1 cellular context compared by ENCODE assay signal in genomic region chr17:41678411-41678906, GRCh38.
TF ChIP-seq lines count a peak whose summit lies in the region.

No MANE protein-coding gene starts in this region.

TF ChIP-seq in K562, 482 proteins besides CTCF, POLR2A, EP300 and RAD21 (continued from another document and continues in another):
- TF ChIP-seq ZBTB5 (IDR thresholded peaks at IDR 0.05) (no peak), NUFIP1 (IDR thresholded peaks at IDR 0.05; ENCODE audit: partially characterized antibody) (peak; percentile 71), ETV5 (CRISPR knock-in tag; IDR thresholded peaks at IDR 0.05; ENCODE audit: low read depth) (no peak), E2F6 (IDR thresholded peaks at IDR 0.05; ENCODE audit: borderline replicate concordance in 1 of 2, extremely low read depth in 1 of 2, insufficient read depth in 1 of 2, insufficient read length in 1 of 2, low read depth in 1 of 2, low read length in 1 of 2, poor library complexity in 1 of 2, severe bottlenecking in 1 of 2) (no peak), CCNT2 (IDR thresholded peaks at IDR 0.05; ENCODE audit: borderline replicate concordance, extremely low read depth, insufficient read length, low read depth, low read length) (no peak), HBP1 (CRISPR knock-in tag; IDR thresholded peaks at IDR 0.05) (peak; percentile 100), ILF3 (IDR thresholded peaks at IDR 0.05; ENCODE audit: borderline replicate concordance) (peak; percentile 100), PHB2 (IDR thresholded peaks at IDR 0.05; ENCODE audit: low read depth) (no peak), SFPQ (IDR thresholded peaks at IDR 0.05; ENCODE audit: low read depth, low read length) (no peak), ZNF696 (CRISPR knock-in tag; conservative IDR thresholded peaks at IDR 0.05) (peak; percentile 97), THAP7 (CRISPR knock-in tag; IDR thresholded peaks at IDR 0.05) (peak; percentile 95), ZFX (CRISPR knock-in tag; IDR thresholded peaks at IDR 0.05) (peak; percentile 45; the same call in 1 of the 2 replicates), PHB (CRISPR knock-in tag; IDR thresholded peaks at IDR 0.05) (peak; percentile 100), GATAD2B (IDR thresholded peaks at IDR 0.05; ENCODE audit: borderline replicate concordance) (peak; percentile 77; the same call in 1 of the 2 replicates), ATF2 (CRISPR knock-in tag; IDR thresholded peaks at IDR 0.05) (no peak), ZC3H4 (CRISPR knock-in tag; IDR thresholded peaks at IDR 0.05; ENCODE audit: borderline replicate concordance) (no peak; the same call in 1 of the 2 replicates), ZBTB26 (CRISPR knock-in tag; IDR thresholded peaks at IDR 0.05) (peak; percentile 100), HNRNPL (IDR thresholded peaks at IDR 0.05; ENCODE audit: low read depth, low read length) (peak; percentile 62; the same call in 1 of the 2 replicates), ETV6 (IDR thresholded peaks at IDR 0.05; ENCODE audit: borderline replicate concordance in 1 of 2, low read depth in 2 of 2, low read length in 1 of 2) (peak in 1 of 2 experiments; percentile 37; a peak in 1 of 4 replicates), ETV6 (CRISPR knock-in tag; IDR thresholded peaks at IDR 0.05; ENCODE audit: borderline replicate concordance) (no peak), ZHX1 (conservative IDR thresholded peaks at IDR 0.05; ENCODE audit: low read length) (0 out of 2 replicates have a peak, but pooled peaks have one; percentile 67), CHD7 (IDR thresholded peaks at IDR 0.05; ENCODE audit: low read depth, low read length) (no peak), ZNF280A (IDR thresholded peaks at IDR 0.05; ENCODE audit: low read depth, partially characterized antibody) (no peak), NCOA2 (IDR thresholded peaks at IDR 0.05; ENCODE audit: partially characterized antibody in 2 of 2) (no peak)
